ENCODE assay signal across 19 cellular contexts in the genomic region with DNA sequence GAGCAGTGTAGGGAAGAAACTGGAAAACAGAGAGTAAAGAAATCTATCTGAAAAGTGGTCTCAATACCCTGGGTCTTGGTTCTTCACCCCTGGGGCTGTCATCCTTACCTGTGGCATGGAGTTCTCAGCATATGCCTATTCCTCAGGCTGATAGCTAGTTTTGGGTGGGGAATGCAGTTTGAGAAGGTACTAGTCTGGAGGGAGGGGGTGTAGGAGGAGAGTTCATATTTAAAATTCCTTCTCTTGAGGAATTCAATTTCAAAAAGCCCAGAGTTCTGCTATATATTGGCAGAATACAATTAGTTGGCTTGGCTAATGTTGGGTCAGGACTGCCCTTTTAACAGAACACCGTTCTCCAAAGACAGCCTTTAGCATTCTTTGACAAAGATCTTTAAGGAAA.
DNase-seq lines count a peak whose midpoint lies in the region; ATAC-seq and TF ChIP-seq lines count a peak whose summit lies in the region.
"Had no signal": no experiment of that assay in that cellular context is flagged by ENCODE, and none has a peak within 500 bp of the region (broad histone marks: within the 10 kb centered on the region; RNA-seq: fewer than 3 reads in every experiment).

No MANE protein-coding gene starts in this region.

- 84% methylated on average over 1 of the region's 1 CpG for WGBS in smooth muscle cell (ENCODE audit: low lambda C conversion rate)

- H3K79me2 ChIP-seq in smooth muscle cell (ENCODE audit: low read depth) (no peaks in the 10 kb centered on the region), Karpas-422 (ENCODE audit: low read length) (no peaks in the 10 kb centered on the region)

- H3K4me2 ChIP-seq in smooth muscle cell: peak overlapping the region; percentile 13
- H3K4me2 ChIP-seq in Karpas-422 (ENCODE audit: low read depth, low read length, poor library complexity, severe bottlenecking): no peak overlapping the region

- peak; percentile 11 for DNase-seq in GM03348 (ENCODE audit: low spot score)
- no peak for DNase-seq in chondrocyte (ENCODE audit: low spot score)
- no peak for DNase-seq in osteocyte (ENCODE audit: extremely low spot score, unreplicated experiment)
- no peak for DNase-seq in smooth muscle cell (lab: John Stamatoyannopoulos, UW; ENCODE audit: unreplicated experiment)
- DNase-seq in Karpas-422: no peak
- DNase-seq in ecto neural progenitor cell (ENCODE audit: low spot score): no peak
- DNase-seq: ACHN; AML-193; CD4-positive, alpha-beta T cell; DMS153; DMS79; GDM1; KBM-7 had no signal

- no peaks in the 10 kb centered on the region for H3F3A ChIP-seq in smooth muscle cell (ENCODE audit: low read depth)

- no peaks in the 10 kb centered on the region for H3K4me1 ChIP-seq in smooth muscle cell (ENCODE audit: low read depth)
- H3K4me1 ChIP-seq in Karpas-422 (ENCODE audit: low read length): peaks cover 5% of the 10 kb centered on the region
- H3K4me1 ChIP-seq: HAP-1 had no signal

- H3K27ac ChIP-seq in smooth muscle cell (ENCODE audit: low read depth) (no peak overlapping the region), Karpas-422 (ENCODE audit: low read length) (no peak overlapping the region)
- H3K27ac ChIP-seq: C4-2B, GM23248 had no signal

- H3K9ac ChIP-seq in smooth muscle cell (ENCODE audit: low read depth) (no peak overlapping the region), Karpas-422 (ENCODE audit: low read length) (no peak overlapping the region)
- H3K9ac ChIP-seq: GM23248 had no signal

- H3K4me3 ChIP-seq in smooth muscle cell (no peak overlapping the region), Karpas-422 (ENCODE audit: low read length) (no peak overlapping the region)
- H3K4me3 ChIP-seq: GM23248, HAP-1 had no signal

- H3K27me3 ChIP-seq in smooth muscle cell (ENCODE audit: low read depth) (no peaks in the 10 kb centered on the region), Karpas-422 (ENCODE audit: low read length) (no peaks in the 10 kb centered on the region)

- H3K9me3 Mint-ChIP-seq in chondrocyte (ENCODE audit: low read depth) (no peaks in the 10 kb centered on the region), osteocyte (ENCODE audit: unreplicated experiment) (no peaks in the 10 kb centered on the region)
- H3K9me3 Mint-ChIP-seq: CD4-positive, alpha-beta T cell had no signal

- no peaks in the 10 kb centered on the region for H3K27me3 Mint-ChIP-seq in chondrocyte (ENCODE audit: low read depth)
- no peaks in the 10 kb centered on the region for H3K27me3 Mint-ChIP-seq in osteocyte (ENCODE audit: unreplicated experiment)
- H3K27me3 Mint-ChIP-seq: CD4-positive, alpha-beta T cell; IgD-negative memory B cell had no signal

- H3K4me3 Mint-ChIP-seq in chondrocyte (ENCODE audit: unreplicated experiment) (no peak overlapping the region), osteocyte (ENCODE audit: unreplicated experiment) (no peak overlapping the region)
- H3K4me3 Mint-ChIP-seq: CD4-positive, alpha-beta T cell; IgD-negative memory B cell had no signal

- H3K9me3 ChIP-seq in smooth muscle cell (replicated peaks; ENCODE audit: low read depth) (no peaks in the 10 kb centered on the region), Karpas-422 (ENCODE audit: low read length) (no peaks in the 10 kb centered on the region)
- H3K9me3 ChIP-seq: HAP-1 had no signal

- H3K4me1 Mint-ChIP-seq in chondrocyte (ENCODE audit: low read depth): peaks cover 46% of the 10 kb centered on the region
- peaks cover 43% of the 10 kb centered on the region for H3K4me1 Mint-ChIP-seq in osteocyte (ENCODE audit: unreplicated experiment)
- H3K4me1 Mint-ChIP-seq: IgD-negative memory B cell had no signal

- no peaks in the 10 kb centered on the region for H3K9me2 ChIP-seq in Karpas-422 (replicated peaks; ENCODE audit: insufficient read depth, low read length)

- no peak for ATAC-seq in GM21619 (IDR thresholded peaks at IDR 0.05; ENCODE audit: unreplicated experiment)
- ATAC-seq: HepG2 had no signal

- H2AFZ ChIP-seq in smooth muscle cell (ENCODE audit: low read depth) (no peak overlapping the region), Karpas-422 (ENCODE audit: low read length) (no peak overlapping the region)
- H2AFZ ChIP-seq: GM23248 had no signal

- no peaks in the 10 kb centered on the region for H3K36me3 Mint-ChIP-seq in chondrocyte (ENCODE audit: low read depth)
- H3K36me3 Mint-ChIP-seq in osteocyte (ENCODE audit: unreplicated experiment): no peaks in the 10 kb centered on the region

- TF ChIP-seq CTCF in chondrocyte (IDR thresholded peaks at IDR 0.05) (no peak), osteocyte (IDR thresholded peaks at IDR 0.05) (no peak), smooth muscle cell (IDR thresholded peaks at IDR 0.05; ENCODE audit: borderline replicate concordance, insufficient read depth, poor library complexity, severe bottlenecking) (no peak)

- H3K36me3 ChIP-seq in smooth muscle cell (ENCODE audit: low read depth) (no peaks in the 10 kb centered on the region), Karpas-422 (ENCODE audit: insufficient read depth, low read length) (no peaks in the 10 kb centered on the region)
- H3K36me3 ChIP-seq: HAP-1 had no signal

- H4K20me1 ChIP-seq in smooth muscle cell (ENCODE audit: low read depth): no peaks in the 10 kb centered on the region
- H4K20me1 ChIP-seq in Karpas-422 (ENCODE audit: insufficient read depth, low read depth, low read length): no peaks in the 10 kb centered on the region

- H3K27ac Mint-ChIP-seq in chondrocyte (ENCODE audit: unreplicated experiment) (peak overlapping the region; percentile 63), osteocyte (ENCODE audit: unreplicated experiment) (peak overlapping the region; percentile 90)
- H3K27ac Mint-ChIP-seq: CD4-positive, alpha-beta T cell; IgD-negative memory B cell had no signal
